8 cellular contexts compared by ENCODE assay signal in the genomic region with DNA sequence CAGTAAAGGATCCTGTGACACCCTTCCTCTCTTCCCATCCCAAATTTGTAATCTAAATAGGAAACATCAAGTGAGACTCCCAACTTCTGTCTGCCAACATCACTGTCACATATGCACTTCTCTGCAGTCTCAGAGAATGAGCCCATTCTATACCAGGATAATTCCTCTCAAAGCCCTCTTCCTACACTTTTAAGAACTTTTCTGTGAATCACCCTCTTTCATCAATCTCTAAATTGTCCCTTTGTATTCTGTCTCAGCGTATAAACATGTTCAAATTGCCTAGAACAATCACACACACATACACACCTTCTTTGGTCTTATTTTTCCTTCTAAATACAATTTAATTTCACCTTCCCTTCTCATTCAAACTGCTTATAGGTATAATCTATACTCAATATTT.
"Had no signal": no experiment of that assay in that cellular context is flagged by ENCODE, and none has a peak within 500 bp of the region (broad histone marks: within the 10 kb centered on the region; RNA-seq: fewer than 3 reads in every experiment).

No MANE protein-coding gene starts in this region.

- H3K9me3 ChIP-seq: HAP-1 had no signal

- H3K4me3 ChIP-seq: HAP-1 had no signal

- FAIRE-seq: HepG2 had no signal

- DNase-seq: GOT3, H7, HFFc6, KBM-7 had no signal

- H3K4me1 Mint-ChIP-seq: IgD-negative memory B cell had no signal

- H3K36me3 ChIP-seq: HAP-1 had no signal

- H3K27me3 Mint-ChIP-seq: IgD-negative memory B cell had no signal

- H3K4me3 Mint-ChIP-seq: HFFc6, IgD-negative memory B cell had no signal

- H3K27ac Mint-ChIP-seq: HFFc6, IgD-negative memory B cell had no signal

- H3K9me3 Mint-ChIP-seq: HFFc6 had no signal

- H3K27ac ChIP-seq: HL-60 had no signal
